In the genomic region with DNA sequence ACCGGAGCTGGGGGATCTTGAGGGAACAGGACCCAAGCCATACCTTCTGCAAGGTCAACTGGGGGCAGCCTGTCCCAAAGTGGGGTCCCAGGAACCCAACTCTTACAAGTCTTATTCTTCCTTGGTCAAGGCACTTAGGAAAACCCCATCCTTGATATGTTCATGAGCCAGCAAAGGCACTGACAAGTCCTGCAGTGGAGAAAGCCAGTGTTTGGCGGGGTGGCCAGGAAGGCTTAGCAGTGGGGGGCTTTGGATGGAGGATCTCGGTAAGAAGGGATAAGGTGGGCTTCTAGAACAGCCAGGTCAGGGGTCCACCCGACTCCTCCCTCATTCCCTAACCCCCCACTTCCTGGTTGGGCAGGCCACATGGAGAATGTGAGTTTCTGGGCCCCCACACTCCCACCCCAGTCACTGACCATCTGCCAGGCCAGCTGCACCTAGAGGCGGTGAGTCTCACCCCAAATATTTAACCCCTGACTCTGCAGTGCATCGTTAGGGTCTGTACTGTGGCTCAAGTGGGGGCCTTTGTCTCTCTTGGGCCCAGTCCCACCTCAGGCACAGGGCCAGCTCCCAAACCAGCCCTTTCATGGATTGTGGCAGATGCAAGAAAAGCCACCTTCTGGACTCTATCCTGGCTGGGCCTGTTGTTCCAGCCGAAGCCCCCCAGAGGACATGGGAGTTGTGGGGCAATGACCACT, we compare ENCODE assay signal across 14 cellular contexts. TPM values are rescaled to one million over a fixed set of nuclear protein-coding genes. Genes with fewer than 3 reads are reported as not detected.
"Had no signal": no experiment of that assay in that cellular context is flagged by ENCODE, and none has a peak within 500 bp of the region (broad histone marks: within the 10 kb centered on the region; RNA-seq: fewer than 3 reads in every experiment).

No MANE protein-coding gene starts in this region.

- DNase-seq: activated CD4-positive, alpha-beta T cell treated with anti-CD3 and anti-CD28 coated beads, Interleukin-2, amount 50 U/mL, for 48 hours; activated CD4-positive, CD25-positive, alpha-beta regulatory T cell treated with anti-CD3 and anti-CD28 coated beads, Interleukin-2, amount 50 U/mL, for 72 hours; activated T-cell treated with anti-CD3 and anti-CD28 coated beads, Interleukin-2, amount 50 U/mL, for 72 hours; aorta; kidney; left ventricle myocardium superior; retina; small intestine; T-helper 9 cell; tibial artery had no signal

- H3K27me3 ChIP-seq: cardiac muscle cell, gastroesophageal sphincter, vagina had no signal

- H3K9me3 Mint-ChIP-seq: activated T-cell treated with anti-CD3 and anti-CD28 coated beads, Interleukin-2, amount 50 U/mL, for 72 hours; neural crest cell had no signal

- ATAC-seq: activated T-cell treated with anti-CD3 and anti-CD28 coated beads, Interleukin-2, amount 50 U/mL, for 72 hours; gastroesophageal sphincter had no signal

- H3K9me3 ChIP-seq: gastroesophageal sphincter, tibial artery, vagina had no signal

- H3K36me3 ChIP-seq: cardiac muscle cell had no signal

- H3K4me3 ChIP-seq: cardiac muscle cell, gastroesophageal sphincter, tibial artery, vagina had no signal

- H3K4me3 Mint-ChIP-seq: activated T-cell treated with anti-CD3 and anti-CD28 coated beads, Interleukin-2, amount 50 U/mL, for 72 hours; neural crest cell had no signal

- H3K27ac ChIP-seq: cardiac muscle cell, tibial artery, vagina had no signal

- H3K27ac Mint-ChIP-seq: activated T-cell treated with anti-CD3 and anti-CD28 coated beads, Interleukin-2, amount 50 U/mL, for 72 hours had no signal

- H3K4me1 Mint-ChIP-seq: neural crest cell had no signal

RNA-seq across cellular contexts. Expression of a gene that starts 43.5 kb away (rescaled TPM):
- polyA plus RNA-seq: cardiac muscle cell had no signal
